In the genomic region with DNA sequence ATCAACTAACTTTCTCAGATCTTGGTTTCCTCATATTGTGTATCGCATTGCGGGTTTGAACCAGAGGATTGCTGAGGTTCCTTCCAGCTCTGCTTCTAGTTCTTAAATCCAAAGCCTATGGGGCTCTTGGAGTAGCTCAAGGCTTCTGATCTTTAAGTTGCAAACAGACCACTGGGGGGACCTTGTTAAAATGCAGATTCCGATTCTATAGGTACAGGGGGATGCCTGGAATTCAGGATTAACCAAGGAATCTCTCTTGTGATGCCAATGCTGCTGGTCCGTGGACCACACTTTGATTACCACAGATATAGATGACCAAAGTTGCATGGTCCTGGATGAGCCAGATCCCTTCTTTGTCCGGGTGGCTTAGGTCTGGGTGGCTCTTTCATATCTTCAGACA, we compare ENCODE assay signal across 31 cellular contexts.
"Had no signal": no experiment of that assay in that cellular context is flagged by ENCODE, and none has a peak within 500 bp of the region (broad histone marks: within the 10 kb centered on the region; RNA-seq: fewer than 3 reads in every experiment).

No MANE protein-coding gene starts in this region.

- H3K4me1 Mint-ChIP-seq: activated CD4-positive, alpha-beta T cell treated with anti-CD3 and anti-CD28 coated beads for 36 hours had no signal

- H3K27ac Mint-ChIP-seq: activated CD4-positive, alpha-beta T cell treated with anti-CD3 and anti-CD28 coated beads for 36 hours; activated CD4-positive, alpha-beta T cell treated with anti-CD3 and anti-CD28 coated beads, Interleukin-2, amount 10 ng/mL, durations not matched to agents 7 days and 5 days; activated CD8-positive, alpha-beta T cell treated with anti-CD3 and anti-CD28 coated beads, Interleukin-2, amount 10 ng/mL, durations not matched to agents 7 days and 5 days; activated naive CD4-positive, alpha-beta T cell treated with anti-CD3 and anti-CD28 coated beads for 36 hours; activated naive CD4-positive, alpha-beta T cell treated with anti-CD3 and anti-CD28 coated beads, Interleukin-2, amount 50 U/mL, for 72 hours; activated T-helper 1 cell treated with anti-CD3 and anti-CD28 coated beads, Interleukin-12 subunit alpha, Interleukin-12 subunit beta, Interleukin-2, Interleukin-4 antibody, amounts not matched to agents 30 ng/mL and 10 ng/mL and 1 ng/mL, durations not matched to agents 14 hours and 24 hours and 36 hours had no signal

- H3K4me3 Mint-ChIP-seq: activated CD4-positive, alpha-beta T cell treated with anti-CD3 and anti-CD28 coated beads for 36 hours; activated CD4-positive, alpha-beta T cell treated with anti-CD3 and anti-CD28 coated beads, Interleukin-2, amount 10 ng/mL, durations not matched to agents 7 days and 5 days; activated CD8-positive, alpha-beta T cell treated with anti-CD3 and anti-CD28 coated beads, Interleukin-2, amount 10 ng/mL, durations not matched to agents 7 days and 5 days; activated naive CD4-positive, alpha-beta T cell treated with anti-CD3 and anti-CD28 coated beads for 36 hours; activated T-cell treated with anti-CD3 and anti-CD28 coated beads, Interleukin-2, amount 50 U/mL, for 4 hours; activated T-helper 1 cell treated with anti-CD3 and anti-CD28 coated beads, Interleukin-12 subunit alpha, Interleukin-12 subunit beta, Interleukin-2, Interleukin-4 antibody, amounts not matched to agents 30 ng/mL and 10 ng/mL and 1 ng/mL, durations not matched to agents 14 hours and 24 hours and 36 hours had no signal

- H3K4me3 ChIP-seq: adrenal gland, body of pancreas, MG63, SJCRH30, SK-N-MC had no signal

- H3K9me3 ChIP-seq: adrenal gland, body of pancreas, MG63, SJCRH30 had no signal

- H3K27me3 ChIP-seq: adrenal gland, body of pancreas, MG63, SJCRH30 had no signal

- H3K36me3 ChIP-seq: adrenal gland, MG63, SJCRH30 had no signal

- DNase-seq: activated CD4-positive, alpha-beta T cell treated with anti-CD3 and anti-CD28 coated beads for 36 hours; activated CD4-positive, alpha-beta T cell treated with anti-CD3 and anti-CD28 coated beads, Interleukin-2, amount 10 ng/mL, durations not matched to agents 7 days and 5 days; activated CD4-positive, alpha-beta T cell treated with anti-CD3 and anti-CD28 coated beads, Interleukin-2, amount 50 U/mL, for 48 hours; activated CD8-positive, alpha-beta T cell treated with anti-CD3 and anti-CD28 coated beads, Interleukin-2, amount 10 ng/mL, durations not matched to agents 7 days and 5 days; activated gamma-delta T cell treated with Interleukin-2 at 50 U/mL for 16 hours; activated naive CD4-positive, alpha-beta T cell treated with anti-CD3 and anti-CD28 coated beads for 36 hours; activated T-cell treated with anti-CD3 and anti-CD28 coated beads, Interleukin-2, amount 50 U/mL, for 4 hours; adrenal gland; body of pancreas; central memory CD4-positive, alpha-beta T cell; Kasumi-1; KG1; MG63; NCI-H1048; NCI-H1105 treated with DMSO at 0.1 percent for 48 hours; NCI-H1436 treated with DMSO at 0.1 percent for 48 hours; NCI-H1694 treated with DMSO at 0.1 percent for 48 hours; NCI-H2029; NCI-H2171; NCI-H510A; NCI-H526; NCI-H748 treated with DMSO at 0.1 percent for 48 hours; NK-92 treated with Interleukin-12 subunit alpha and Interleukin-12 subunit beta, amount 100 ng/mL, for 24 hours; OCI-M1; SHP77; SJCRH30; T1000 had no signal

- H3K27me3 Mint-ChIP-seq: activated CD4-positive, alpha-beta T cell treated with anti-CD3 and anti-CD28 coated beads for 36 hours; activated CD4-positive, alpha-beta T cell treated with anti-CD3 and anti-CD28 coated beads, Interleukin-2, amount 10 ng/mL, durations not matched to agents 7 days and 5 days had no signal

- H3K36me3 Mint-ChIP-seq: activated naive CD4-positive, alpha-beta T cell treated with anti-CD3 and anti-CD28 coated beads, Interleukin-2, amount 50 U/mL, for 72 hours had no signal

- ATAC-seq: activated CD4-positive, alpha-beta T cell treated with anti-CD3 and anti-CD28 coated beads for 36 hours; activated CD4-positive, CD25-positive, alpha-beta regulatory T cell treated with anti-CD3 and anti-CD28 coated beads, Interleukin-2, amount 50 U/mL, for 24 hours; activated CD8-positive, alpha-beta T cell treated with anti-CD3 and anti-CD28 coated beads, Interleukin-2, amount 10 ng/mL, durations not matched to agents 7 days and 5 days; activated naive CD4-positive, alpha-beta T cell treated with anti-CD3 and anti-CD28 coated beads, Interleukin-2, amount 50 U/mL, for 72 hours; activated T-cell treated with anti-CD3 and anti-CD28 coated beads, Interleukin-2, amount 50 U/mL, for 4 hours; body of pancreas had no signal

- H3K27ac ChIP-seq: adrenal gland, SJCRH30, SK-N-MC had no signal

- H3K9me3 Mint-ChIP-seq: activated naive CD4-positive, alpha-beta T cell treated with anti-CD3 and anti-CD28 coated beads for 36 hours; activated T-cell treated with anti-CD3 and anti-CD28 coated beads, Interleukin-2, amount 50 U/mL, for 4 hours; activated T-helper 1 cell treated with anti-CD3 and anti-CD28 coated beads, Interleukin-12 subunit alpha, Interleukin-12 subunit beta, Interleukin-2, Interleukin-4 antibody, amounts not matched to agents 30 ng/mL and 10 ng/mL and 1 ng/mL, durations not matched to agents 14 hours and 24 hours and 36 hours had no signal
